In the genomic region with DNA sequence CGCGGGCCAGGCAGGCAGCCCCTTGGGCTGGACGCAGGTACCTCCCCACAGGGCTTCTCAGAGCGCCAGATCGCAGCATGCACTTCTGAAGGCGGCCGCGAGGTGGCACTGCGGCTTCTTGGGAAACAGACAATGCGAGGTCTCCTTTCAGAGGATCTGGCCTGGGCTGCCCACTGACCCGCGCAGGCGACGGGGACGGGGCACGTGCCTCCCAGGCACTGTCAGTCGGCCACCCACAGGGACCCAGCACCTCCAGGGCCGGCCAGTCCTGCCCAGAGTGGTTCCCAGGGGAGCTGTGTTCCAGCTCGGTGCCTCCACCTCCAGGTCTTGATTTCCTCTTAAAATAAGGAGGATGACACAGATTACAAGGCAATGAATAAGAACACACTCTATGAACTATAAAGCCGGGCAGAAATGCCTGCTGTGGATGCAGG, we compare ENCODE assay signal across 1 cellular context.
TF ChIP-seq lines count a peak whose summit lies in the region.

No MANE protein-coding gene starts in this region.

TF ChIP-seq in H1, 55 proteins besides CTCF, POLR2A, EP300 and RAD21:
- TF ChIP-seq, protein P1, sequence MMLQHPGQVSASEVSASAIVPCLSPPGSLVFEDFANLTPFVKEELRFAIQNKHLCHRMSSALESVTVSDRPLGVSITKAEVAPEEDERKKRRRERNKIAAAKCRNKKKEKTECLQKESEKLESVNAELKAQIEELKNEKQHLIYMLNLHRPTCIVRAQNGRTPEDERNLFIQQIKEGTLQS (IDR thresholded peaks at IDR 0.05; ENCODE audit: insufficient read depth, low read depth, low read length), result no peak
- TF ChIP-seq SRF (IDR thresholded peaks at IDR 0.05; ENCODE audit: low read depth, low read length) (no peak), MAFK (IDR thresholded peaks at IDR 0.05; ENCODE audit: low read depth, low read length) (no peak), YY1 (IDR thresholded peaks at IDR 0.05; ENCODE audit: low read depth, low read length) (no peak), EZH2 (IDR thresholded peaks at IDR 0.05; ENCODE audit: low read depth, low read length, severe bottlenecking) (no peak), SIN3A (conservative IDR thresholded peaks at IDR 0.05 in 1 of 2, IDR thresholded peaks at IDR 0.05 in 1 of 2; ENCODE audit: low read depth in 1 of 2, low read length in 2 of 2) (peak in 1 of 2 experiments; percentile 57; a peak in 1 of 4 replicates), CBX5 (IDR thresholded peaks at IDR 0.05; ENCODE audit: low read depth, low read length) (no peak), NRF1 (IDR thresholded peaks at IDR 0.05; ENCODE audit: low read depth, low read length) (no peak), SUZ12 (IDR thresholded peaks at IDR 0.05; ENCODE audit: low read length) (no peak), JUND (IDR thresholded peaks at IDR 0.05; ENCODE audit: low read length) (no peak), GABPA (IDR thresholded peaks at IDR 0.05; ENCODE audit: borderline replicate concordance, insufficient read depth, low read length) (peak; percentile 28; the same call in 1 of the 2 replicates), ASH2L (IDR thresholded peaks at IDR 0.05; ENCODE audit: low read length) (peak; percentile 28)
- TF ChIP-seq, protein P2, sequence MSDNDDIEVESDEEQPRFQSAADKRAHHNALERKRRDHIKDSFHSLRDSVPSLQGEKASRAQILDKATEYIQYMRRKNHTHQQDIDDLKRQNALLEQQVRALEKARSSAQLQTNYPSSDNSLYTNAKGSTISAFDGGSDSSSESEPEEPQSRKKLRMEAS (IDR thresholded peaks at IDR 0.05), result peak; percentile 98
- TF ChIP-seq, protein P3, sequence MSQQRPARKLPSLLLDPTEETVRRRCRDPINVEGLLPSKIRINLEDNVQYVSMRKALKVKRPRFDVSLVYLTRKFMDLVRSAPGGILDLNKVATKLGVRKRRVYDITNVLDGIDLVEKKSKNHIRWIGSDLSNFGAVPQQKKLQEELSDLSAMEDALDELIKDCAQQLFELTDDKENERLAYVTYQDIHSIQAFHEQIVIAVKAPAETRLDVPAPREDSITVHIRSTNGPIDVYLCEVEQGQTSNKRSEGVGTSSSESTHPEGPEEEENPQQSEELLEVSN (IDR thresholded peaks at IDR 0.05), result peak; percentile 94
- TF ChIP-seq, protein P4, sequence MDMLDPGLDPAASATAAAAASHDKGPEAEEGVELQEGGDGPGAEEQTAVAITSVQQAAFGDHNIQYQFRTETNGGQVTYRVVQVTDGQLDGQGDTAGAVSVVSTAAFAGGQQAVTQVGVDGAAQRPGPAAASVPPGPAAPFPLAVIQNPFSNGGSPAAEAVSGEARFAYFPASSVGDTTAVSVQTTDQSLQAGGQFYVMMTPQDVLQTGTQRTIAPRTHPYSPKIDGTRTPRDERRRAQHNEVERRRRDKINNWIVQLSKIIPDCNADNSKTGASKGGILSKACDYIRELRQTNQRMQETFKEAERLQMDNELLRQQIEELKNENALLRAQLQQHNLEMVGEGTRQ (IDR thresholded peaks at IDR 0.05; ENCODE audit: low read length), result peak; percentile 66
- TF ChIP-seq, protein P5, sequence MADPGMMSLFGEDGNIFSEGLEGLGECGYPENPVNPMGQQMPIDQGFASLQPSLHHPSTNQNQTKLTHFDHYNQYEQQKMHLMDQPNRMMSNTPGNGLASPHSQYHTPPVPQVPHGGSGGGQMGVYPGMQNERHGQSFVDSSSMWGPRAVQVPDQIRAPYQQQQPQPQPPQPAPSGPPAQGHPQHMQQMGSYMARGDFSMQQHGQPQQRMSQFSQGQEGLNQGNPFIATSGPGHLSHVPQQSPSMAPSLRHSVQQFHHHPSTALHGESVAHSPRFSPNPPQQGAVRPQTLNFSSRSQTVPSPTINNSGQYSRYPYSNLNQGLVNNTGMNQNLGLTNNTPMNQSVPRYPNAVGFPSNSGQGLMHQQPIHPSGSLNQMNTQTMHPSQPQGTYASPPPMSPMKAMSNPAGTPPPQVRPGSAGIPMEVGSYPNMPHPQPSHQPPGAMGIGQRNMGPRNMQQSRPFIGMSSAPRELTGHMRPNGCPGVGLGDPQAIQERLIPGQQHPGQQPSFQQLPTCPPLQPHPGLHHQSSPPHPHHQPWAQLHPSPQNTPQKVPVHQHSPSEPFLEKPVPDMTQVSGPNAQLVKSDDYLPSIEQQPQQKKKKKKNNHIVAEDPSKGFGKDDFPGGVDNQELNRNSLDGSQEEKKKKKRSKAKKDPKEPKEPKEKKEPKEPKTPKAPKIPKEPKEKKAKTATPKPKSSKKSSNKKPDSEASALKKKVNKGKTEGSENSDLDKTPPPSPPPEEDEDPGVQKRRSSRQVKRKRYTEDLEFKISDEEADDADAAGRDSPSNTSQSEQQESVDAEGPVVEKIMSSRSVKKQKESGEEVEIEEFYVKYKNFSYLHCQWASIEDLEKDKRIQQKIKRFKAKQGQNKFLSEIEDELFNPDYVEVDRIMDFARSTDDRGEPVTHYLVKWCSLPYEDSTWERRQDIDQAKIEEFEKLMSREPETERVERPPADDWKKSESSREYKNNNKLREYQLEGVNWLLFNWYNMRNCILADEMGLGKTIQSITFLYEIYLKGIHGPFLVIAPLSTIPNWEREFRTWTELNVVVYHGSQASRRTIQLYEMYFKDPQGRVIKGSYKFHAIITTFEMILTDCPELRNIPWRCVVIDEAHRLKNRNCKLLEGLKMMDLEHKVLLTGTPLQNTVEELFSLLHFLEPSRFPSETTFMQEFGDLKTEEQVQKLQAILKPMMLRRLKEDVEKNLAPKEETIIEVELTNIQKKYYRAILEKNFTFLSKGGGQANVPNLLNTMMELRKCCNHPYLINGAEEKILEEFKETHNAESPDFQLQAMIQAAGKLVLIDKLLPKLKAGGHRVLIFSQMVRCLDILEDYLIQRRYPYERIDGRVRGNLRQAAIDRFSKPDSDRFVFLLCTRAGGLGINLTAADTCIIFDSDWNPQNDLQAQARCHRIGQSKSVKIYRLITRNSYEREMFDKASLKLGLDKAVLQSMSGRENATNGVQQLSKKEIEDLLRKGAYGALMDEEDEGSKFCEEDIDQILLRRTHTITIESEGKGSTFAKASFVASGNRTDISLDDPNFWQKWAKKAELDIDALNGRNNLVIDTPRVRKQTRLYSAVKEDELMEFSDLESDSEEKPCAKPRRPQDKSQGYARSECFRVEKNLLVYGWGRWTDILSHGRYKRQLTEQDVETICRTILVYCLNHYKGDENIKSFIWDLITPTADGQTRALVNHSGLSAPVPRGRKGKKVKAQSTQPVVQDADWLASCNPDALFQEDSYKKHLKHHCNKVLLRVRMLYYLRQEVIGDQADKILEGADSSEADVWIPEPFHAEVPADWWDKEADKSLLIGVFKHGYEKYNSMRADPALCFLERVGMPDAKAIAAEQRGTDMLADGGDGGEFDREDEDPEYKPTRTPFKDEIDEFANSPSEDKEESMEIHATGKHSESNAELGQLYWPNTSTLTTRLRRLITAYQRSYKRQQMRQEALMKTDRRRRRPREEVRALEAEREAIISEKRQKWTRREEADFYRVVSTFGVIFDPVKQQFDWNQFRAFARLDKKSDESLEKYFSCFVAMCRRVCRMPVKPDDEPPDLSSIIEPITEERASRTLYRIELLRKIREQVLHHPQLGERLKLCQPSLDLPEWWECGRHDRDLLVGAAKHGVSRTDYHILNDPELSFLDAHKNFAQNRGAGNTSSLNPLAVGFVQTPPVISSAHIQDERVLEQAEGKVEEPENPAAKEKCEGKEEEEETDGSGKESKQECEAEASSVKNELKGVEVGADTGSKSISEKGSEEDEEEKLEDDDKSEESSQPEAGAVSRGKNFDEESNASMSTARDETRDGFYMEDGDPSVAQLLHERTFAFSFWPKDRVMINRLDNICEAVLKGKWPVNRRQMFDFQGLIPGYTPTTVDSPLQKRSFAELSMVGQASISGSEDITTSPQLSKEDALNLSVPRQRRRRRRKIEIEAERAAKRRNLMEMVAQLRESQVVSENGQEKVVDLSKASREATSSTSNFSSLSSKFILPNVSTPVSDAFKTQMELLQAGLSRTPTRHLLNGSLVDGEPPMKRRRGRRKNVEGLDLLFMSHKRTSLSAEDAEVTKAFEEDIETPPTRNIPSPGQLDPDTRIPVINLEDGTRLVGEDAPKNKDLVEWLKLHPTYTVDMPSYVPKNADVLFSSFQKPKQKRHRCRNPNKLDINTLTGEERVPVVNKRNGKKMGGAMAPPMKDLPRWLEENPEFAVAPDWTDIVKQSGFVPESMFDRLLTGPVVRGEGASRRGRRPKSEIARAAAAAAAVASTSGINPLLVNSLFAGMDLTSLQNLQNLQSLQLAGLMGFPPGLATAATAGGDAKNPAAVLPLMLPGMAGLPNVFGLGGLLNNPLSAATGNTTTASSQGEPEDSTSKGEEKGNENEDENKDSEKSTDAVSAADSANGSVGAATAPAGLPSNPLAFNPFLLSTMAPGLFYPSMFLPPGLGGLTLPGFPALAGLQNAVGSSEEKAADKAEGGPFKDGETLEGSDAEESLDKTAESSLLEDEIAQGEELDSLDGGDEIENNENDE (IDR thresholded peaks at IDR 0.05; ENCODE audit: insufficient replicate concordance, low read length), result no peak
TF ChIP-seq in H1: peak in this region for 6.
